Comparison of ENCODE assay signal across 8 cellular contexts in genomic region chr19:12885749-12886706, GRCh38. TPM values are rescaled to one million over a fixed set of nuclear protein-coding genes. Genes with fewer than 3 reads are reported as not detected.
DNase-seq lines count a peak whose midpoint lies in the region; ATAC-seq and TF ChIP-seq lines count a peak whose summit lies in the region.
"Had no signal": no experiment of that assay in that cellular context is flagged by ENCODE, and none has a peak within 500 bp of the region (broad histone marks: within the 10 kb centered on the region; RNA-seq: fewer than 3 reads in every experiment).

No MANE protein-coding gene starts in this region.

- peak in 1 of 6 experiments; percentile 5 for TF ChIP-seq CTCF in esophagus squamous epithelium (IDR thresholded peaks at IDR 0.05)

- no peak overlapping the region for H3K27ac ChIP-seq in SK-N-MC
- H3K27ac ChIP-seq in esophagus squamous epithelium, result peak overlapping the region in 3 of 4 donors; percentile 30 to 76 (median 60)

- H3K4me3 ChIP-seq in H7 (ENCODE audit: insufficient read depth, low read depth, low read length), result peak overlapping the region; percentile 63
- H3K4me3 ChIP-seq in SK-N-MC, result peak overlapping the region; percentile 72
- peak overlapping the region; percentile 32 to 68 (median 44) for H3K4me3 ChIP-seq in esophagus squamous epithelium
- peak overlapping the region; percentile 57 for H3K4me3 ChIP-seq in skeletal muscle satellite cell (ENCODE audit: low read length)

- H3K36me3 ChIP-seq in H7 (replicated peaks; ENCODE audit: control insufficient read depth, insufficient read depth, low read length) (no peaks in the 10 kb centered on the region), SK-N-MC (ENCODE audit: insufficient read depth, low read length) (no peaks in the 10 kb centered on the region), esophagus squamous epithelium (no peaks in the 10 kb centered on the region), skeletal muscle satellite cell (ENCODE audit: insufficient read depth, low read length) (no peaks in the 10 kb centered on the region)

- WGBS in esophagus squamous epithelium, 2 donors, result 28 to 46% methylated on average over 7 to 8 of the region's 53 CpGs

- no peak for TF ChIP-seq POLR2A in esophagus squamous epithelium (IDR thresholded peaks at IDR 0.05)

- H3K9ac ChIP-seq in SK-N-MC (ENCODE audit: insufficient read length), result no peak overlapping the region
- no peak overlapping the region for H3K9ac ChIP-seq in skeletal muscle satellite cell (ENCODE audit: low read depth, low read length)

- H3K27me3 ChIP-seq in H7 (ENCODE audit: control insufficient read depth, insufficient read depth, low read length), result peaks cover 40% of the 10 kb centered on the region
- peaks cover 0 to 35% (median 0%) of the 10 kb centered on the region in 4 donors for H3K27me3 ChIP-seq in esophagus squamous epithelium
- H3K27me3 ChIP-seq in skeletal muscle satellite cell (ENCODE audit: control insufficient read depth, insufficient read depth, low read length), result peaks cover 34% of the 10 kb centered on the region

- intact Hi-C loops in esophagus squamous epithelium (cut with DNase I), result no loop called here

- ATAC-seq in GM18517 (IDR thresholded peaks at IDR 0.05; ENCODE audit: unreplicated experiment), result no peak
- ATAC-seq in GM19035 (IDR thresholded peaks at IDR 0.05; ENCODE audit: unreplicated experiment), result no peak

- peak overlapping the region; percentile 82 for H3K4me2 ChIP-seq in skeletal muscle satellite cell (ENCODE audit: low read length)

- peaks cover 5 to 35% (median 16%) of the 10 kb centered on the region in 3 donors for H3K4me1 ChIP-seq in esophagus squamous epithelium
- peaks cover 10% of the 10 kb centered on the region for H3K4me1 ChIP-seq in skeletal muscle satellite cell (ENCODE audit: control insufficient read depth, insufficient read depth, low read length)

- H3K9me3 ChIP-seq in SK-N-MC (ENCODE audit: low read depth, low read length), result no peaks in the 10 kb centered on the region; the same call in 1 of the 2 replicates
- peaks cover 0 to 17% (median 14%) of the 10 kb centered on the region in 3 donors for H3K9me3 ChIP-seq in esophagus squamous epithelium
- peaks cover 14% of the 10 kb centered on the region for H3K9me3 ChIP-seq in skeletal muscle satellite cell (replicated peaks; ENCODE audit: low read length)

- DNase-seq in H7 (peak; percentile 84), SK-N-MC (ENCODE audit: low read depth, low spot score) (no peak), esophagus squamous epithelium (lab: John Stamatoyannopoulos, UW) (no peak), HuH-7 (ENCODE audit: low spot score) (no peak)

RNA-seq across cellular contexts. Expression of gene KLF1, which starts 1.0 kb away (rescaled TPM):
- 0.37 and 0.76 TPM in 2 replicates for total RNA-seq in H7 (2014; rRNA removed; shearing (Covaris generic))
- not detected for total RNA-seq in esophagus squamous epithelium
- under 0.01 and 0.44 TPM in 2 replicates for total RNA-seq in skeletal muscle satellite cell (2012; rRNA removed)
- total RNA-seq: RPMI7951 had no signal

RNA-seq across cellular contexts. Expression of gene DNASE2, which starts 4.8 kb away (rescaled TPM):
- total RNA-seq in H7 (2014; rRNA removed; shearing (Covaris generic)), result 15.3 and 16.8 TPM in 2 replicates
- 10 to 100 TPM; 12.3 to 27.9 (median 20.4) TPM for total RNA-seq in esophagus squamous epithelium
- total RNA-seq in skeletal muscle satellite cell (2012; rRNA removed), result 12.0 and 15.5 TPM in 2 replicates

RNA-seq across cellular contexts. Expression of gene GCDH, which starts 4.9 kb away (rescaled TPM):
- 42.3 and 59.4 TPM in 2 replicates for total RNA-seq in H7 (2014; rRNA removed; shearing (Covaris generic))
- total RNA-seq in esophagus squamous epithelium, result 10 to 100 TPM; 20.9 to 44.1 (median 34.9) TPM
- total RNA-seq in skeletal muscle satellite cell (2012; rRNA removed), result 47.4 and 66.4 TPM in 2 replicates

RNA-seq across cellular contexts. Expression of gene SYCE2, which starts 33.1 kb away (rescaled TPM):
- 0.24 and 2.0 TPM in 2 replicates for total RNA-seq in H7 (2014; rRNA removed; shearing (Covaris generic))
- total RNA-seq in esophagus squamous epithelium, result 1 to 10 TPM in 1 of 4 donors, not detected in 3; 2.2 TPM
- total RNA-seq in skeletal muscle satellite cell (2012; rRNA removed), result not detected in 2 replicates

RNA-seq across cellular contexts. Expression of gene FARSA, which starts 47.5 kb away (rescaled TPM):
- 93.0 and 117 TPM in 2 replicates for total RNA-seq in H7 (2014; rRNA removed; shearing (Covaris generic))
- total RNA-seq in esophagus squamous epithelium, result 10 to 100 TPM; 47.7 to 53.8 (median 51.0) TPM
- total RNA-seq in skeletal muscle satellite cell (2012; rRNA removed), result 86.7 and 94.8 TPM in 2 replicates
